ENCODE assay signal across 17 cellular contexts in genomic region chr14:96470331-96470730, GRCh38.
"Had no signal": no experiment of that assay in that cellular context is flagged by ENCODE, and none has a peak within 500 bp of the region (broad histone marks: within the 10 kb centered on the region; RNA-seq: fewer than 3 reads in every experiment).

No MANE protein-coding gene starts in this region.

- H3K4me3 Mint-ChIP-seq: activated CD4-positive, alpha-beta T cell treated with anti-CD3 and anti-CD28 coated beads, Interleukin-2, amount 10 ng/mL, durations not matched to agents 7 days and 5 days; activated naive CD4-positive, alpha-beta T cell treated with anti-CD3 and anti-CD28 coated beads for 36 hours; activated naive CD8-positive, alpha-beta T cell treated with anti-CD3 and anti-CD28 coated beads, Interleukin-2, amount 50 U/mL, for 24 hours; naive thymus-derived CD8-positive, alpha-beta T cell had no signal

- H3K36me3 ChIP-seq: ascending aorta, neutrophil, transverse colon had no signal

- H3K36me3 Mint-ChIP-seq: naive thymus-derived CD8-positive, alpha-beta T cell had no signal

- H3K27ac ChIP-seq: ascending aorta, dorsolateral prefrontal cortex, neutrophil, parathyroid adenoma, skin epidermis, transverse colon had no signal

- H3K27me3 ChIP-seq: ascending aorta, transverse colon had no signal

- H2AFZ ChIP-seq: parathyroid adenoma had no signal

- DNase-seq: activated CD4-positive, alpha-beta T cell treated with anti-CD3 and anti-CD28 coated beads, Interleukin-2, amount 10 ng/mL, durations not matched to agents 7 days and 5 days; activated CD8-positive, alpha-beta memory T cell treated with anti-CD3 and anti-CD28 coated beads for 24 hours; activated naive CD4-positive, alpha-beta T cell treated with anti-CD3 and anti-CD28 coated beads for 36 hours; activated naive CD8-positive, alpha-beta T cell treated with anti-CD3 and anti-CD28 coated beads, Interleukin-2, amount 50 U/mL, for 24 hours; dorsolateral prefrontal cortex; naive thymus-derived CD8-positive, alpha-beta T cell; retina; stimulated activated CD4-positive, alpha-beta T cell treated with anti-CD3 and anti-CD28 coated beads, Interleukin-15, amount 100 ng/mL, for 24 hours; stimulated activated CD4-positive, alpha-beta T cell treated with anti-CD3 and anti-CD28 coated beads, Interleukin-4, amount 100 ng/mL, for 1 hour; stimulated activated naive CD4-positive, alpha-beta T cell; substantia nigra; T-helper 2 cell; transverse colon had no signal

- H3K9me3 Mint-ChIP-seq: activated CD4-positive, alpha-beta T cell treated with anti-CD3 and anti-CD28 coated beads, Interleukin-2, amount 10 ng/mL, durations not matched to agents 7 days and 5 days; activated naive CD4-positive, alpha-beta T cell treated with anti-CD3 and anti-CD28 coated beads for 36 hours; activated naive CD8-positive, alpha-beta T cell treated with anti-CD3 and anti-CD28 coated beads, Interleukin-2, amount 50 U/mL, for 24 hours; naive thymus-derived CD8-positive, alpha-beta T cell had no signal

- ATAC-seq: activated naive CD8-positive, alpha-beta T cell treated with anti-CD3 and anti-CD28 coated beads, Interleukin-2, amount 50 U/mL, for 24 hours; naive thymus-derived CD8-positive, alpha-beta T cell had no signal

- H3K4me1 Mint-ChIP-seq: activated CD4-positive, alpha-beta T cell treated with anti-CD3 and anti-CD28 coated beads, Interleukin-2, amount 10 ng/mL, durations not matched to agents 7 days and 5 days; activated naive CD8-positive, alpha-beta T cell treated with anti-CD3 and anti-CD28 coated beads, Interleukin-2, amount 50 U/mL, for 24 hours; naive thymus-derived CD8-positive, alpha-beta T cell had no signal

- H3K4me1 ChIP-seq: ascending aorta, parathyroid adenoma, transverse colon had no signal

- H3K9ac ChIP-seq: parathyroid adenoma had no signal

- H3K27ac Mint-ChIP-seq: activated CD4-positive, alpha-beta T cell treated with anti-CD3 and anti-CD28 coated beads, Interleukin-2, amount 10 ng/mL, durations not matched to agents 7 days and 5 days; activated naive CD4-positive, alpha-beta T cell treated with anti-CD3 and anti-CD28 coated beads for 36 hours; activated naive CD8-positive, alpha-beta T cell treated with anti-CD3 and anti-CD28 coated beads, Interleukin-2, amount 50 U/mL, for 24 hours had no signal

- H3K4me3 ChIP-seq: ascending aorta, dorsolateral prefrontal cortex, skin epidermis, transverse colon had no signal

- H3K9me3 ChIP-seq: ascending aorta, neutrophil, transverse colon had no signal

- H3K79me2 ChIP-seq: parathyroid adenoma had no signal
